1 cellular context compared by ENCODE assay signal in genomic region chr12:101407438-101408345, GRCh38.
TF ChIP-seq lines count a peak whose summit lies in the region.

TSS of gene ARL1 (minus strand) at chr12:101407772. CDS start at chr12:101407645, 127 bp downstream.

TF ChIP-seq in GM23338, 12 proteins besides CTCF, POLR2A, EP300 and RAD21 (continued from another document):
- TF ChIP-seq ZNF462 (CRISPR knock-in tag; IDR thresholded peaks at IDR 0.05) (no peak), EZH2phosphoT487 (IDR thresholded peaks at IDR 0.05; ENCODE audit: unreplicated experiment) (no peak), ETS1 (IDR thresholded peaks at IDR 0.05) (no peak), NANOG (IDR thresholded peaks at IDR 0.05; ENCODE audit: borderline replicate concordance) (no peak), ZNF114 (CRISPR knock-in tag; IDR thresholded peaks at IDR 0.05) (no peak), CREB1 (CRISPR knock-in tag; IDR thresholded peaks at IDR 0.05; ENCODE audit: low read depth) (peak; percentile 85), EZH2 (IDR thresholded peaks at IDR 0.05; ENCODE audit: low read depth, unreplicated experiment) (no peak), POLR2AphosphoS5 (IDR thresholded peaks at IDR 0.05; ENCODE audit: low read depth) (peak; percentile 86)
